ENCODE assay signal across 10 cellular contexts in genomic region chr16:54605536-54606066, GRCh38.
"Had no signal": no experiment of that assay in that cellular context is flagged by ENCODE, and none has a peak within 500 bp of the region (broad histone marks: within the 10 kb centered on the region; RNA-seq: fewer than 3 reads in every experiment).

No MANE protein-coding gene starts in this region.

- FAIRE-seq: H1, H54 had no signal

- DNase-seq: H9, HCEC 1CT, HFFc6, IMR-90, KBM-7 had no signal

- H2AFZ ChIP-seq: GM23338 had no signal

- H3K4me3 ChIP-seq: GM23338 had no signal

- ATAC-seq: GM23338 had no signal

- H3K4me1 Mint-ChIP-seq: GM23338, H9 had no signal

- H3K27ac ChIP-seq: HL-60, KMS-11 had no signal

- H3K9me3 Mint-ChIP-seq: HFFc6 had no signal

- H3K9ac ChIP-seq: KMS-11 had no signal

- H3K4me2 ChIP-seq: GM23338, KMS-11 had no signal

- H3K27ac Mint-ChIP-seq: GM23338, H9, HFFc6 had no signal

- H3K4me3 Mint-ChIP-seq: GM23338, H9, HFFc6 had no signal
